2 cellular contexts compared by ENCODE assay signal in genomic region chr4:52172166-52172565, GRCh38.
TF ChIP-seq lines count a peak whose summit lies in the region.

No MANE protein-coding gene starts in this region.

TF ChIP-seq in SK-N-SH, 30 proteins besides CTCF, POLR2A, EP300 and RAD21 (continued from another document):
- TF ChIP-seq REST (IDR thresholded peaks at IDR 0.05; ENCODE audit: low read depth, low read length) (no peak), SMC3 (IDR thresholded peaks at IDR 0.05; ENCODE audit: low read depth, low read length) (peak; percentile 16; the same call in 1 of the 2 replicates), EZH2phosphoT487 (IDR thresholded peaks at IDR 0.05; ENCODE audit: borderline replicate concordance, low read depth) (no peak), CHD2 (IDR thresholded peaks at IDR 0.05; ENCODE audit: low read length, partially characterized antibody) (no peak)

TF ChIP-seq in SK-N-SH treated with all-trans-retinoic acid at 6 μM for 48 hours, 23 proteins besides CTCF, POLR2A, EP300 and RAD21 (continued from another document):
- no peak for TF ChIP-seq PATZ1 (CRISPR knock-in tag; IDR thresholded peaks at IDR 0.05; ENCODE audit: borderline replicate concordance)
- TF ChIP-seq PPARA (CRISPR knock-in tag; IDR thresholded peaks at IDR 0.05; ENCODE audit: borderline replicate concordance): no peak
- no peak for TF ChIP-seq SNAI2 (CRISPR knock-in tag; IDR thresholded peaks at IDR 0.05)
- TF ChIP-seq TCF4 (CRISPR knock-in tag; IDR thresholded peaks at IDR 0.05; ENCODE audit: borderline replicate concordance): no peak
- no peak for TF ChIP-seq ZNF8 (CRISPR knock-in tag; IDR thresholded peaks at IDR 0.05)
- TF ChIP-seq TOX (CRISPR knock-in tag; IDR thresholded peaks at IDR 0.05; ENCODE audit: borderline replicate concordance): no peak
- TF ChIP-seq ARNTL (CRISPR knock-in tag; IDR thresholded peaks at IDR 0.05; ENCODE audit: borderline replicate concordance, low read depth): no peak
- TF ChIP-seq TSHZ2 (CRISPR knock-in tag; IDR thresholded peaks at IDR 0.05): no peak
- TF ChIP-seq BACH2 (CRISPR knock-in tag; IDR thresholded peaks at IDR 0.05; ENCODE audit: borderline replicate concordance): no peak
- TF ChIP-seq ESRRG (CRISPR knock-in tag; IDR thresholded peaks at IDR 0.05): no peak
